ENCODE assay signal across 8 cellular contexts in genomic region chr19:50328257-50329145, GRCh38. TPM values are rescaled to one million over a fixed set of nuclear protein-coding genes. Genes with fewer than 3 reads are reported as not detected.
DNase-seq lines count a peak whose midpoint lies in the region; ATAC-seq, FAIRE-seq and TF ChIP-seq lines count a peak whose summit lies in the region.

No MANE protein-coding gene starts in this region.

- H3K4me1 ChIP-seq in neuron (ENCODE audit: insufficient read depth, low read length): peaks cover 17% of the 10 kb centered on the region

- FAIRE-seq in bronchial epithelial cell (lab: Jason Lieb, UNC): no peak

- ATAC-seq in GM21381 (IDR thresholded peaks at IDR 0.05; ENCODE audit: unreplicated experiment): peak; percentile 14
- ATAC-seq in GM19395 (IDR thresholded peaks at IDR 0.05; ENCODE audit: unreplicated experiment): no peak

- H2AFZ ChIP-seq in neuron (ENCODE audit: low read depth, low read length): no peak overlapping the region

- H3K36me3 ChIP-seq in bronchial epithelial cell (ENCODE audit: control insufficient read depth, insufficient read depth, low read length): no peaks in the 10 kb centered on the region
- H3K36me3 ChIP-seq in neuron (ENCODE audit: insufficient read depth, low read length): no peaks in the 10 kb centered on the region

- DNase-seq in DMS 273 (lab: John Stamatoyannopoulos, UW; ENCODE audit: unreplicated experiment) (peak; percentile 67), DMS 273 treated with DMSO at 0.1 percent for 48 hours (lab: John Stamatoyannopoulos, UW) (no peak), bronchial epithelial cell (ENCODE audit: low read depth) (no peak), SW 1271 (lab: John Stamatoyannopoulos, UW) (no peak)

- peaks cover 3% of the 10 kb centered on the region for H3K9me3 ChIP-seq in neuron (ENCODE audit: low read length)

- H3K27me3 ChIP-seq in bronchial epithelial cell (ENCODE audit: control insufficient read depth, insufficient read depth, low read length) (peaks cover 31% of the 10 kb centered on the region), neuron (ENCODE audit: insufficient read depth, low read length) (peaks cover 12% of the 10 kb centered on the region)

- TF ChIP-seq CTCF in LNCAP (IDR thresholded peaks at IDR 0.05) (peak; percentile 31), bronchial epithelial cell (IDR thresholded peaks at IDR 0.05; ENCODE audit: insufficient read depth, low read length, severe bottlenecking) (no peak)

- H3K4me3 ChIP-seq in bronchial epithelial cell (ENCODE audit: low read depth, low read length) (peak overlapping the region; percentile 12), neuron (ENCODE audit: low read length) (peak overlapping the region; percentile 37)

RNA-seq across cellular contexts. Expression of gene KCNC3, which starts 0.7 kb away (rescaled TPM):
- 0.13 TPM in 1 of 2 replicates, not detected in the other for total RNA-seq in bronchial epithelial cell

RNA-seq across cellular contexts. Expression of gene NAPSA, which starts 36.9 kb away (rescaled TPM):
- total RNA-seq in bronchial epithelial cell: 0.26 TPM in 2 replicates

RNA-seq across cellular contexts. Expression of gene NR1H2, which starts 47.8 kb away (rescaled TPM):
- 44.2 and 71.9 TPM in 2 replicates for total RNA-seq in bronchial epithelial cell

RNA-seq across cellular contexts. Expression of gene POLD1, which starts 55.6 kb away (rescaled TPM):
- total RNA-seq in bronchial epithelial cell: 22.5 and 28.4 TPM in 2 replicates
